ENCODE assay signal across 24 cellular contexts in the genomic region with DNA sequence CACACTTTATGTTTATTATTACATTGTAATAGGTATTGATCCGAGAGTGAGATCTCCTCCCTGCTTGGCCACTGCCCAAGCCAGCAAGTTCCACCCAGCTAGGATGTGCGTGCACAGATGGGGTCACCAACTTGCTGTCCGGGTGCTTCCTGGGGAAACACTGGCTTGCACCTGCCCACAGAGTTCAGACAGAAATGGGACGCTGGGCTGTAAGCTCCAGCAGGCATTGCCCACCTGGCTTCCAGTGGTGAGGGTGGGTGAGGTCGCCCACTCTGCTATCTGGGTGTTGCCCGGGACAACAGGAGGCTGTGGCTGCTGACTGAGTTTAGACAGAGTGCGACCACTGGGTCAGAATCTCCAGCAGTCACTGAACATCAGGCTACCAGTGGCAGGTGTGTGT.
"Had no signal": no experiment of that assay in that cellular context is flagged by ENCODE, and none has a peak within 500 bp of the region (broad histone marks: within the 10 kb centered on the region; RNA-seq: fewer than 3 reads in every experiment).

No MANE protein-coding gene starts in this region.

- H3K36me3 ChIP-seq: ovary, prostate gland, stomach, thoracic aorta, transverse colon had no signal

- ATAC-seq: left colon, mucosa of descending colon, natural killer cell, sciatic nerve had no signal

- H3K4me3 ChIP-seq: coronary artery, hepatocyte, mucosa of descending colon, ovary, prostate gland, stomach, thoracic aorta, transverse colon had no signal

- H3K27ac ChIP-seq: coronary artery, hepatocyte, ovary, prostate gland, stomach, thoracic aorta, transverse colon had no signal

- H3K79me2 ChIP-seq: hepatocyte had no signal

- H3K9me3 ChIP-seq: mucosa of descending colon, ovary, prostate gland, stomach, thoracic aorta, transverse colon had no signal

- FAIRE-seq: endothelial cell of umbilical vein had no signal

- H3K27me3 ChIP-seq: hepatocyte, ovary, stomach, transverse colon had no signal

- H3K4me2 ChIP-seq: hepatocyte had no signal

- H2AFZ ChIP-seq: hepatocyte had no signal

- H3K4me1 ChIP-seq: stomach, transverse colon had no signal

- DNase-seq: effector CD4-positive, alpha-beta T cell; endodermal cell; erythroblast; foreskin melanocyte; head of caudate nucleus; left colon; mammary epithelial cell; natural killer cell; nucleus accumbens; ovary; retina; stimulated activated CD4-positive, alpha-beta T cell treated with anti-CD3 and anti-CD28 coated beads, Interleukin-2, amount 100 ng/mL, for 24 hours; stimulated activated CD4-positive, alpha-beta T cell treated with anti-CD3 and anti-CD28 coated beads, Interleukin-4, amount 100 ng/mL, for 4 hours; stimulated activated naive CD4-positive, alpha-beta T cell; stomach; substantia nigra; transverse colon had no signal
